ENCODE assay signal across 20 cellular contexts in the genomic region with DNA sequence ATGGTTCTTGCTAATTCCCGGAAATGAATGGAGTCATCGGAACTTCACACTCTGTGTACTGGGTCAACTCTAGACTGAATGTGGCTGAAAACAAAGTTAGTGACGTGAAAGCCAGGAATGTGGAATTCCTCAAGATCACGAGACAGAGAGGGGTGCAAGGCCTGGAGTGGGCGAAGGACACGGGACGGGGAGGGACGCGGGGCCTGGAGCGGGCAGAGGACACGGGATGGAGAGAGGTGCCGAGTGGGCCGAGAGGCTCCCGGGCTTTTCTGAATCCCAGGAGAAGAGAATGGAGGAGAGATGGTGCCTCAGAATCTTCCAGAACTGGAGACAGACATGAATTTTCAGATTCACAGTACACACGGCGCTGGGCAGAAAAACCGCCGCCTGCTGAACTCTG. TPM values are rescaled to one million over a fixed set of nuclear protein-coding genes. Genes with fewer than 3 reads are reported as not detected.
A peak's percentile ranks its signal among the peaks of the same experiment; 100 is the strongest.
DNase-seq lines count a peak whose midpoint lies in the region; ATAC-seq, FAIRE-seq and TF ChIP-seq lines count a peak whose summit lies in the region.
"Had no signal": no experiment of that assay in that cellular context is flagged by ENCODE, and none has a peak within 500 bp of the region (broad histone marks: within the 10 kb centered on the region; RNA-seq: fewer than 3 reads in every experiment).

No MANE protein-coding gene starts in this region.

- BruUV-seq in A673 (replicated peaks; lab: Mats Ljungman, UMichigan) = no TSS peak
- BruUV-seq in endothelial cell of umbilical vein (replicated peaks; lab: Mats Ljungman, UMichigan) = no TSS peak

- no peaks in the 10 kb centered on the region for H3K79me2 ChIP-seq in endothelial cell of umbilical vein (ENCODE audit: control insufficient read depth, insufficient read depth, low read length)

- dilution Hi-C loops in endothelial cell of umbilical vein (cut with MboI; ENCODE audit: extremely low pct_ligation_motif_present, low sequenced_read_pairs) = no loop called here

- peaks cover 55% of the 10 kb centered on the region for H3K36me3 Mint-ChIP-seq in WTC11
- H3K36me3 Mint-ChIP-seq in osteocyte (ENCODE audit: unreplicated experiment) = peaks cover 11% of the 10 kb centered on the region

- POLR2A ChIA-PET in A673 (lab: Charles Lee; ENCODE audit: low non-redundant PET) (interaction anchor here (0.9 kb wide), 1 partner anchor 44 kb away, joined by 4 read pairs; no protein-coding TSS in a partner anchor), WTC11 (lab: Charles Lee) (no interaction called here), endothelial cell of umbilical vein (lab: Charles Lee) (no interaction called here)

- no peak overlapping the region for H2AFZ ChIP-seq in endothelial cell of umbilical vein (ENCODE audit: low read depth, low read length)
- H2AFZ ChIP-seq: PC-9 had no signal

- intact Hi-C loops in A673 (cut with micrococcal nuclease; ENCODE audit: unreplicated experiment) = loop anchor here (2.0 to 10.0 kb wide), 2 partner anchors 173 to 445 kb away; no protein-coding TSS in a partner anchor
- intact Hi-C loops in endothelial cell of umbilical vein (cut with micrococcal nuclease) = loop anchor here (10.0 kb wide), 1 partner anchor 143 kb away; no protein-coding TSS in a partner anchor

- H3K27me3 Mint-ChIP-seq in WTC11 (ENCODE audit: low read depth) (no peaks in the 10 kb centered on the region), osteocyte (ENCODE audit: unreplicated experiment) (no peaks in the 10 kb centered on the region)
- H3K27me3 Mint-ChIP-seq: CD4-positive, CD25-positive, alpha-beta regulatory T cell had no signal

- peaks cover 35% of the 10 kb centered on the region for H3K36me3 ChIP-seq in A673 (ENCODE audit: insufficient read depth, low read length, poor library complexity, severe bottlenecking)
- peaks cover 0 to under 1% of the 10 kb centered on the region in 2 experiments for H3K36me3 ChIP-seq in endothelial cell of umbilical vein (ENCODE audit: control insufficient read depth in 2 of 2, extremely low read depth in 1 of 2, insufficient read depth in 2 of 2, low read length in 2 of 2)

- H3K9me3 Mint-ChIP-seq in WTC11 (no peaks in the 10 kb centered on the region), osteocyte (ENCODE audit: unreplicated experiment) (no peaks in the 10 kb centered on the region)
- H3K9me3 Mint-ChIP-seq: CD4-positive, CD25-positive, alpha-beta regulatory T cell; H9 had no signal

- no peak overlapping the region for H3K4me3 ChIP-seq in A673 (ENCODE audit: low read depth, low read length, poor library complexity, severe bottlenecking)
- no peak overlapping the region for H3K4me3 ChIP-seq in endothelial cell of umbilical vein (replicated peaks in 1 of 3; ENCODE audit: insufficient read depth in 1 of 3, low read depth in 1 of 3, low read length in 3 of 3)
- H3K4me3 ChIP-seq: BLaER1, PC-9 had no signal

- H3K9ac ChIP-seq in endothelial cell of umbilical vein (replicated peaks; ENCODE audit: extremely low read depth, insufficient read depth, low read length) = peak overlapping the region; percentile 1
- H3K9ac ChIP-seq: BLaER1 had no signal

- DNase-seq in A673 (ENCODE audit: low spot score) (no peak), WTC11 (ENCODE audit: low spot score) (no peak), endothelial cell of umbilical vein (ENCODE audit: low read depth, low spot score) (no peak), osteocyte (ENCODE audit: extremely low spot score, unreplicated experiment) (no peak)
- no peak for DNase-seq in activated CD4-positive, CD25-positive, alpha-beta regulatory T cell treated with anti-CD3 and anti-CD28 coated beads, Interleukin-2, amount 50 U/mL, for 72 hours
- DNase-seq: CD4-positive, CD25-positive, alpha-beta regulatory T cell; H9; KBM-7; NCI-H2029; NCI-H446; NCI-H524 treated with DMSO at 0.1 percent for 48 hours; NCI-H774; PC-9; Right ventricle myocardium superior had no signal

- TF ChIP-seq POLR2A in endothelial cell of umbilical vein (IDR thresholded peaks at IDR 0.05; ENCODE audit: low read depth, low read length) = no peak

- H3K27me3 ChIP-seq in A673 (replicated peaks; ENCODE audit: insufficient read depth, low read depth, low read length, poor library complexity) = no peaks in the 10 kb centered on the region
- H3K27me3 ChIP-seq in endothelial cell of umbilical vein (ENCODE audit: control insufficient read depth in 2 of 2, insufficient read depth in 2 of 2, low read length in 2 of 2) = no peaks in the 10 kb centered on the region
- H3K27me3 ChIP-seq: BLaER1 had no signal

- H3K27ac ChIP-seq in A673 (ENCODE audit: low read depth, low read length, poor library complexity, severe bottlenecking) (peak overlapping the region; percentile 87), endothelial cell of umbilical vein (ENCODE audit: insufficient read depth, low read depth, low read length) (peak overlapping the region; percentile 83)
- H3K27ac ChIP-seq: BLaER1, PC-9 had no signal

- H3K9me1 ChIP-seq in endothelial cell of umbilical vein (replicated peaks; ENCODE audit: control insufficient read depth, extremely low read depth, insufficient read depth, low read length) = no peaks in the 10 kb centered on the region

- peaks cover 63% of the 10 kb centered on the region for H3K4me1 ChIP-seq in A673 (ENCODE audit: insufficient read depth, low read length, poor library complexity, severe bottlenecking)
- H3K4me1 ChIP-seq in endothelial cell of umbilical vein (ENCODE audit: control insufficient read depth, extremely low read depth, insufficient read depth, low read length) = peaks cover 34% of the 10 kb centered on the region
- H3K4me1 ChIP-seq: BLaER1 had no signal

- CTCF ChIA-PET in A673 (lab: Charles Lee) (interaction anchor here (1.0 kb wide), 1 partner anchor 8 kb away, joined by 4 read pairs; no protein-coding TSS in a partner anchor), WTC11 (lab: Charles Lee) (interaction anchor here (1.3 kb wide), 1 partner anchor 96 kb away, joined by 5 read pairs; no protein-coding TSS in a partner anchor), endothelial cell of umbilical vein (lab: Charles Lee) (interaction anchor here (1.1 to 2.6 kb wide), 2 partner anchors 8 to 456 kb away, joined by 3 to 8 read pairs; no protein-coding TSS in a partner anchor)

- H3K4me3 Mint-ChIP-seq in WTC11 (no peak overlapping the region), osteocyte (ENCODE audit: unreplicated experiment) (no peak overlapping the region)
- H3K4me3 Mint-ChIP-seq: CD4-positive, CD25-positive, alpha-beta regulatory T cell; H9 had no signal

- H4K20me1 ChIP-seq in endothelial cell of umbilical vein (replicated peaks; ENCODE audit: control insufficient read depth, extremely low read depth, insufficient read depth, low read length) = no peaks in the 10 kb centered on the region
- H4K20me1 ChIP-seq: BLaER1 had no signal

- no peak overlapping the region for H3K4me2 ChIP-seq in endothelial cell of umbilical vein (ENCODE audit: insufficient read depth, low read length)
- H3K4me2 ChIP-seq: BLaER1, PC-9 had no signal

- peak; percentile 76 for FAIRE-seq in endothelial cell of umbilical vein (lab: Jason Lieb, UNC)
- FAIRE-seq: D721Med, GM19239, HTR-8/SVneo had no signal

- TF ChIP-seq CTCF in A673 (conservative IDR thresholded peaks at IDR 0.05; ENCODE audit: low read depth, low read length) (no peak), WTC11 (IDR thresholded peaks at IDR 0.05) (no peak), endothelial cell of umbilical vein (IDR thresholded peaks at IDR 0.05; ENCODE audit: extremely low read depth in 1 of 2, insufficient read depth in 1 of 2, low read depth in 1 of 2, low read length in 2 of 2) (no peak), osteocyte (IDR thresholded peaks at IDR 0.05) (no peak)

- H3K9me3 ChIP-seq in A673 (ENCODE audit: low read depth, low read length, poor library complexity, severe bottlenecking) = no peaks in the 10 kb centered on the region
- H3K9me3 ChIP-seq in endothelial cell of umbilical vein (replicated peaks; ENCODE audit: control insufficient read depth, insufficient read depth, low read length) = no peaks in the 10 kb centered on the region
- H3K9me3 ChIP-seq: BLaER1 had no signal

- ATAC-seq in WTC11 (no peak), HG03342 (IDR thresholded peaks at IDR 0.05; ENCODE audit: unreplicated experiment) (no peak), GM19324 (IDR thresholded peaks at IDR 0.05; ENCODE audit: low FRiP score, unreplicated experiment) (no peak)

- H3K4me1 Mint-ChIP-seq in WTC11 = no peaks in the 10 kb centered on the region
- peaks cover 52% of the 10 kb centered on the region for H3K4me1 Mint-ChIP-seq in osteocyte (ENCODE audit: unreplicated experiment)
- H3K4me1 Mint-ChIP-seq: H9 had no signal

- H3K27ac Mint-ChIP-seq in WTC11 = 0 out of 2 replicates have a peak overlapping the region, but pooled peaks have one; percentile 47
- peak overlapping the region; percentile 71 for H3K27ac Mint-ChIP-seq in osteocyte (ENCODE audit: unreplicated experiment)

RNA-seq across cellular contexts. Expression of a gene that starts 50.6 kb away (rescaled TPM):
- total RNA-seq in A673 (2021) = 27.2 and 29.0 TPM in 2 replicates
- 40.8 to 44.1 TPM (median 43.6 TPM) in 3 replicates for total RNA-seq in WTC11 (2021)
- total RNA-seq in endothelial cell of umbilical vein = 24.0 and 29.2 TPM in 2 replicates
- 15.0 and 15.4 TPM in 2 replicates for polyA plus RNA-seq in endothelial cell of umbilical vein
- 17.2 and 19.2 TPM in 2 replicates for polyA plus RNA-seq in endothelial cell of umbilical vein (2011; cell fraction: cytosol; rRNA removed)
- polyA plus RNA-seq in endothelial cell of umbilical vein (2011; cell fraction: nucleus; rRNA removed) = 16.0 and 20.5 TPM in 2 replicates
- polyA plus RNA-seq in endothelial cell of umbilical vein (2012) = 20.5 and 22.4 TPM in 2 replicates
- polyA minus RNA-seq in endothelial cell of umbilical vein = 25.2 and 27.9 TPM in 2 replicates
- 23.6 TPM for polyA minus RNA-seq in endothelial cell of umbilical vein (2011; cell fraction: cytosol; rRNA and poly(A)+ RNA removed)
- polyA minus RNA-seq in endothelial cell of umbilical vein (2011; cell fraction: nucleus; rRNA and poly(A)+ RNA removed) = 8.2 and 20.6 TPM in 2 replicates
- 10.9 and 12.0 TPM in 2 replicates for total RNA-seq in osteocyte

RNA-seq across cellular contexts. Expression of a gene that starts 51.2 kb away (rescaled TPM):
- total RNA-seq in A673 (2021) (74.4 and 78.1 TPM in 2 replicates), WTC11 (2021) (55.5 to 62.2 TPM (median 56.0 TPM) in 3 replicates), endothelial cell of umbilical vein (45.4 and 49.3 TPM in 2 replicates), osteocyte (28.1 and 36.9 TPM in 2 replicates)
- 65.5 and 81.8 TPM in 2 replicates for polyA plus RNA-seq in endothelial cell of umbilical vein
- 37.1 and 42.1 TPM in 2 replicates for polyA plus RNA-seq in endothelial cell of umbilical vein (2011; cell fraction: cytosol; rRNA removed)
- 40.8 and 41.7 TPM in 2 replicates for polyA plus RNA-seq in endothelial cell of umbilical vein (2011; cell fraction: nucleus; rRNA removed)
- polyA plus RNA-seq in endothelial cell of umbilical vein (2012) = 23.0 and 27.0 TPM in 2 replicates
- polyA minus RNA-seq in endothelial cell of umbilical vein = 43.2 and 50.3 TPM in 2 replicates
- polyA minus RNA-seq in endothelial cell of umbilical vein (2011; cell fraction: cytosol; rRNA and poly(A)+ RNA removed) = 40.9 TPM
- polyA minus RNA-seq in endothelial cell of umbilical vein (2011; cell fraction: nucleus; rRNA and poly(A)+ RNA removed) = 23.3 and 31.6 TPM in 2 replicates

RNA-seq across cellular contexts. Expression of a gene that starts 54.6 kb away (rescaled TPM):
- total RNA-seq in A673 (2021) (189 and 203 TPM in 2 replicates), WTC11 (2021) (149 to 158 TPM (median 156 TPM) in 3 replicates), endothelial cell of umbilical vein (142 and 158 TPM in 2 replicates), osteocyte (212 and 226 TPM in 2 replicates)
- polyA plus RNA-seq in endothelial cell of umbilical vein = 347 and 410 TPM in 2 replicates
- polyA plus RNA-seq in endothelial cell of umbilical vein (2011; cell fraction: cytosol; rRNA removed) = 164 and 169 TPM in 2 replicates
- 822 and 979 TPM in 2 replicates for polyA plus RNA-seq in endothelial cell of umbilical vein (2011; cell fraction: nucleus; rRNA removed)
- polyA plus RNA-seq in endothelial cell of umbilical vein (2012) = 78.6 and 85.8 TPM in 2 replicates
- polyA minus RNA-seq in endothelial cell of umbilical vein = 419 and 455 TPM in 2 replicates
- 47.2 TPM for polyA minus RNA-seq in endothelial cell of umbilical vein (2011; cell fraction: cytosol; rRNA and poly(A)+ RNA removed)
- 300 and 347 TPM in 2 replicates for polyA minus RNA-seq in endothelial cell of umbilical vein (2011; cell fraction: nucleus; rRNA and poly(A)+ RNA removed)
